In genomic region chr1:223319913-223320600, GRCh38 we compare ENCODE assay signal across 19 cellular contexts. TPM values are rescaled to one million over a fixed set of nuclear protein-coding genes. Genes with fewer than 3 reads are reported as not detected.
A peak's percentile ranks its signal among the peaks of the same experiment; 100 is the strongest.
DNase-seq lines count a peak whose midpoint lies in the region; ATAC-seq and TF ChIP-seq lines count a peak whose summit lies in the region.
"Had no signal": no experiment of that assay in that cellular context is flagged by ENCODE, and none has a peak within 500 bp of the region (broad histone marks: within the 10 kb centered on the region; RNA-seq: fewer than 3 reads in every experiment).

No MANE protein-coding gene starts in this region.

- no peak for TF ChIP-seq POLR2A in gastrocnemius medialis (IDR thresholded peaks at IDR 0.05)

- DNase-seq in DMS79 treated with DMSO at 0.1 percent for 48 hours (lab: John Stamatoyannopoulos, UW): peak; percentile 76
- DNase-seq in NCI-H1436 (lab: John Stamatoyannopoulos, UW): peak; percentile 68
- DNase-seq in NT2/D1 (ENCODE audit: low read depth, low spot score): peak; percentile 54
- peak; percentile 47 for DNase-seq in iPS-NIHi11 (ENCODE audit: low spot score)
- DNase-seq in gastrocnemius medialis: no peak
- DNase-seq in inferior parietal cortex (ENCODE audit: extremely low spot score): no peak
- no peak for DNase-seq in HCEC 1CT
- DNase-seq: activated CD4-positive, alpha-beta T cell treated with anti-CD3 and anti-CD28 coated beads for 1 hour; CD4-positive, CD25-positive, alpha-beta regulatory T cell; DND-41; MG63; NCI-H2081 treated with DMSO at 0.1 percent for 48 hours; NK-92 treated with Interleukin-12 subunit alpha and Interleukin-12 subunit beta, amount 100 ng/mL, for 24 hours; SK-N-SH had no signal

- ATAC-seq in gastrocnemius medialis: no peak
- ATAC-seq in HG02970 (IDR thresholded peaks at IDR 0.05; ENCODE audit: low FRiP score, unreplicated experiment): no peak
- ATAC-seq: gastroesophageal sphincter had no signal

- intact Hi-C loops in gastrocnemius medialis (cut with DNase I; ENCODE audit: low total_unique reads): no loop called here

- H3K36me3 ChIP-seq in NT2/D1 (ENCODE audit: insufficient read depth, insufficient read length, low read length) (no peaks in the 10 kb centered on the region), gastrocnemius medialis (no peaks in the 10 kb centered on the region)
- H3K36me3 ChIP-seq: breast epithelium, gastroesophageal sphincter, MG63 had no signal

- H3K9me3 ChIP-seq in NT2/D1 (ENCODE audit: insufficient read depth, low read length) (no peaks in the 10 kb centered on the region), gastrocnemius medialis (no peaks in the 10 kb centered on the region)
- H3K9me3 ChIP-seq: breast epithelium, gastroesophageal sphincter, MG63, SK-N-SH had no signal

- no peak overlapping the region for H3K27ac ChIP-seq in gastrocnemius medialis
- H3K27ac ChIP-seq: breast epithelium, epithelial cell of prostate, gastroesophageal sphincter had no signal

- no peak overlapping the region for H3K4me3 ChIP-seq in NT2/D1 (ENCODE audit: insufficient read length, low read depth)
- no peak overlapping the region for H3K4me3 ChIP-seq in gastrocnemius medialis
- H3K4me3 ChIP-seq: breast epithelium, gastroesophageal sphincter, MG63 had no signal

- in situ Hi-C loops in gastrocnemius medialis (cut with MboI; ENCODE audit: low sequenced_read_pairs in 4 of 4): no loop called here

- H3K4me1 ChIP-seq in NT2/D1 (ENCODE audit: insufficient read depth, insufficient read length) (peaks cover 6% of the 10 kb centered on the region), gastrocnemius medialis (no peaks in the 10 kb centered on the region)
- H3K4me1 ChIP-seq: breast epithelium, gastroesophageal sphincter had no signal

- no peak overlapping the region for H3K9ac ChIP-seq in NT2/D1 (ENCODE audit: insufficient read length, low read depth)
- H3K9ac ChIP-seq: SK-N-SH had no signal

- H3K27me3 ChIP-seq in NT2/D1 (ENCODE audit: insufficient read depth, insufficient read length) (no peaks in the 10 kb centered on the region), gastrocnemius medialis (no peaks in the 10 kb centered on the region)
- H3K27me3 ChIP-seq: breast epithelium, gastroesophageal sphincter, MG63 had no signal

- no peak for TF ChIP-seq CTCF in gastrocnemius medialis (IDR thresholded peaks at IDR 0.05 in 4 of 5, conservative IDR thresholded peaks at IDR 0.05 in 1 of 5)

RNA-seq across cellular contexts. Expression of gene SUSD4, which starts 43.9 kb away (rescaled TPM):
- total RNA-seq in gastrocnemius medialis: 1 to 10 TPM in 3 of 4 donors, not detected in 1; 1.2 to 4.0 (median 3.3) TPM
- total RNA-seq: osteoblast had no signal

Comparison
In these comparisons a context has a peak if more than half of its experiments do, and no peak if none do; other contexts are left out.
1. DNase-seq: peak in DMS79 treated with DMSO at 0.1 percent for 48 hours (single experiment), NCI-H1436 (single experiment), NT2/D1 (single experiment) and iPS-NIHi11 (single experiment); none in gastrocnemius medialis (0 of 2), inferior parietal cortex (single experiment) and HCEC 1CT (single experiment).